ENCODE assay signal across 16 cellular contexts in the genomic region with DNA sequence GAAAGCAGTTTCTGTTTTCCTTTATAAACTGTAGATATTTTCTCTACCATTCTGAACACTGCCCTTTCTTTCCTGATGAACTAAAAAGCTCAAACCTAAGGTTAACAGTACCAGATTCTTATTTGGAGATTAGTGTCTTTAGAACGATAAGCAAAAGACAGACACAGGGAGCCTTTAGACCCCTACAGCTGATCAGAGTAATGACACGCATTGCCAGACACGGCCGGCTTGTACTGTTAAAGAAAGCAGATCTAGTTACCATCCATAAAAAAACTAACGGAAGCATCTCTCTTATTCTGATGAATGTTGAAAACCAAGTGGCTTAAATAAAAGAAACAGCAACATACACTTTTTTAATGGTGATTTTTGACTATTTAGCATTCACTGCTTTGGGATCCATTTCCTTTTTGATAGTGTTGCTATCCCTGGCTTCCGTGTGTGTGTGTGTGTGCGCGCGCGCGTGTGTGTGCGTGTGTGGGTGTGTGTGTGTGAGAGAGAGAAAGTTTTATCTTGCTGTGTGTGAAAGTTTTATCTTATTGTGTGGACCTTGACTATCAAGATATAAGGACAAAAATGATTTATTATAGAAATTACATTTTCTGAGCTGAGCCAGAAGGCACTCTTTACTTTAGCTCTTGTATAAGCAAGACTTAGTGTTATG.
DNase-seq lines count a peak whose midpoint lies in the region; ATAC-seq and TF ChIP-seq lines count a peak whose summit lies in the region.
"Had no signal": no experiment of that assay in that cellular context is flagged by ENCODE, and none has a peak within 500 bp of the region (broad histone marks: within the 10 kb centered on the region; RNA-seq: fewer than 3 reads in every experiment).

No MANE protein-coding gene starts in this region.

- H3K27ac Mint-ChIP-seq in type B pancreatic cell, result no peak overlapping the region
- no peak overlapping the region for H3K27ac Mint-ChIP-seq in activated naive CD8-positive, alpha-beta T cell treated with anti-CD3 and anti-CD28 coated beads for 36 hours
- H3K27ac Mint-ChIP-seq: activated CD8-positive, alpha-beta memory T cell treated with anti-CD3 and anti-CD28 coated beads, Interleukin-2, amount 10 ng/mL, durations not matched to agents 7 days and 5 days; activated naive CD4-positive, alpha-beta T cell treated with anti-CD3 and anti-CD28 coated beads for 36 hours had no signal

- no peak overlapping the region for H3K9ac ChIP-seq in adipocyte (ENCODE audit: low read length)

- no peak overlapping the region for H3K4me3 ChIP-seq in cardiac muscle cell
- peak overlapping the region; percentile 59 for H3K4me3 ChIP-seq in adipocyte (ENCODE audit: low read length)
- H3K4me3 ChIP-seq in H7 (ENCODE audit: insufficient read depth, low read depth, low read length), result no peak overlapping the region
- H3K4me3 ChIP-seq: esophagus muscularis mucosa had no signal

- intact Hi-C loops in Right ventricle myocardium superior (cut with DNase I), result no loop called here

- H3K4me3 Mint-ChIP-seq in type B pancreatic cell, result no peak overlapping the region
- no peak overlapping the region for H3K4me3 Mint-ChIP-seq in activated naive CD8-positive, alpha-beta T cell treated with anti-CD3 and anti-CD28 coated beads for 36 hours
- H3K4me3 Mint-ChIP-seq: activated CD8-positive, alpha-beta memory T cell treated with anti-CD3 and anti-CD28 coated beads, Interleukin-2, amount 10 ng/mL, durations not matched to agents 7 days and 5 days; activated naive CD4-positive, alpha-beta T cell treated with anti-CD3 and anti-CD28 coated beads for 36 hours had no signal

- TF ChIP-seq CTCF in cardiac muscle cell (IDR thresholded peaks at IDR 0.05; ENCODE audit: low read depth, low read length) (no peak), type B pancreatic cell (conservative IDR thresholded peaks at IDR 0.05) (peak; percentile 48)

- H3K4me1 Mint-ChIP-seq in type B pancreatic cell (ENCODE audit: unreplicated experiment), result no peaks in the 10 kb centered on the region
- H3K4me1 Mint-ChIP-seq in activated naive CD8-positive, alpha-beta T cell treated with anti-CD3 and anti-CD28 coated beads for 36 hours, result no peaks in the 10 kb centered on the region
- H3K4me1 Mint-ChIP-seq: activated CD8-positive, alpha-beta memory T cell treated with anti-CD3 and anti-CD28 coated beads, Interleukin-2, amount 10 ng/mL, durations not matched to agents 7 days and 5 days had no signal

- H3K9me3 Mint-ChIP-seq in type B pancreatic cell, result no peaks in the 10 kb centered on the region
- no peaks in the 10 kb centered on the region for H3K9me3 Mint-ChIP-seq in activated naive CD8-positive, alpha-beta T cell treated with anti-CD3 and anti-CD28 coated beads for 36 hours
- H3K9me3 Mint-ChIP-seq: activated naive CD4-positive, alpha-beta T cell treated with anti-CD3 and anti-CD28 coated beads for 36 hours had no signal

- no peaks in the 10 kb centered on the region for H3K36me3 Mint-ChIP-seq in type B pancreatic cell
- H3K36me3 Mint-ChIP-seq in activated naive CD8-positive, alpha-beta T cell treated with anti-CD3 and anti-CD28 coated beads for 36 hours, result no peaks in the 10 kb centered on the region
- H3K36me3 Mint-ChIP-seq: activated CD8-positive, alpha-beta memory T cell treated with anti-CD3 and anti-CD28 coated beads, Interleukin-2, amount 10 ng/mL, durations not matched to agents 7 days and 5 days had no signal

- H3K9me3 ChIP-seq in cardiac muscle cell (ENCODE audit: low read depth) (no peaks in the 10 kb centered on the region), adipocyte (ENCODE audit: control insufficient read depth, low read length) (no peaks in the 10 kb centered on the region)

- H3K36me3 ChIP-seq in cardiac muscle cell (no peaks in the 10 kb centered on the region), adipocyte (ENCODE audit: control insufficient read depth, insufficient read depth, low read length, severe bottlenecking) (no peaks in the 10 kb centered on the region), H7 (replicated peaks; ENCODE audit: control insufficient read depth, insufficient read depth, low read length) (no peaks in the 10 kb centered on the region)
- H3K36me3 ChIP-seq: esophagus muscularis mucosa had no signal

- no peaks in the 10 kb centered on the region for H3K4me1 ChIP-seq in cardiac muscle cell (ENCODE audit: low read depth)
- no peaks in the 10 kb centered on the region for H3K4me1 ChIP-seq in adipocyte (ENCODE audit: control insufficient read depth, insufficient read depth, low read length)
- H3K4me1 ChIP-seq: esophagus muscularis mucosa had no signal

- DNase-seq in cardiac muscle cell (ENCODE audit: low read depth in 1 of 2, low spot score in 1 of 2) (peak; percentile 4), Right ventricle myocardium superior (no peak), adipocyte (ENCODE audit: low read depth) (no peak), kidney glomerular epithelial cell (lab: John Stamatoyannopoulos, UW) (peak; percentile 54), type B pancreatic cell (ENCODE audit: extremely low spot score, unreplicated experiment) (no peak), NCI-H774 (lab: John Stamatoyannopoulos, UW) (no peak), H7 (no peak)
- DNase-seq in activated naive CD8-positive, alpha-beta T cell treated with anti-CD3 and anti-CD28 coated beads for 36 hours, result no peak
- DNase-seq: activated CD8-positive, alpha-beta memory T cell treated with anti-CD3 and anti-CD28 coated beads, Interleukin-2, amount 10 ng/mL, durations not matched to agents 7 days and 5 days; activated naive CD4-positive, alpha-beta T cell treated with anti-CD3 and anti-CD28 coated beads for 36 hours; caudate nucleus; IMR-90; NCI-H1092; NCI-H524; stimulated activated CD4-positive, alpha-beta T cell treated with anti-CD3 and anti-CD28 coated beads, Interleukin-4, amount 100 ng/mL, for 1 hour had no signal

- no peak overlapping the region for H3K27ac ChIP-seq in cardiac muscle cell
- H3K27ac ChIP-seq: esophagus muscularis mucosa had no signal

- no peaks in the 10 kb centered on the region for H3K27me3 Mint-ChIP-seq in type B pancreatic cell
- H3K27me3 Mint-ChIP-seq in activated naive CD8-positive, alpha-beta T cell treated with anti-CD3 and anti-CD28 coated beads for 36 hours, result no peaks in the 10 kb centered on the region
- H3K27me3 Mint-ChIP-seq: activated CD8-positive, alpha-beta memory T cell treated with anti-CD3 and anti-CD28 coated beads, Interleukin-2, amount 10 ng/mL, durations not matched to agents 7 days and 5 days had no signal

- H3K27me3 ChIP-seq in cardiac muscle cell, result no peaks in the 10 kb centered on the region
- H3K27me3 ChIP-seq in adipocyte (replicated peaks; ENCODE audit: control insufficient read depth, insufficient read depth, low read length), result no peaks in the 10 kb centered on the region
- H3K27me3 ChIP-seq in H7 (ENCODE audit: control insufficient read depth, insufficient read depth, low read length), result no peaks in the 10 kb centered on the region
- H3K27me3 ChIP-seq: esophagus muscularis mucosa had no signal

- ATAC-seq in Right ventricle myocardium superior (ENCODE audit: poor library complexity), result no peak
- ATAC-seq: activated CD8-positive, alpha-beta memory T cell treated with anti-CD3 and anti-CD28 coated beads, Interleukin-2, amount 10 ng/mL, durations not matched to agents 7 days and 5 days had no signal

Comparison
In these comparisons a context has a peak if more than half of its experiments do, and no peak if none do; other contexts are left out.
1. DNase-seq: peak in cardiac muscle cell (2 of 2) and kidney glomerular epithelial cell (single experiment); none in Right ventricle myocardium superior (single experiment), adipocyte (single experiment), type B pancreatic cell (single experiment), NCI-H774 (single experiment), H7 (single experiment) and activated naive CD8-positive, alpha-beta T cell treated with anti-CD3 and anti-CD28 coated beads for 36 hours (single experiment).